Comparison of ENCODE assay signal across 16 cellular contexts in the genomic region with DNA sequence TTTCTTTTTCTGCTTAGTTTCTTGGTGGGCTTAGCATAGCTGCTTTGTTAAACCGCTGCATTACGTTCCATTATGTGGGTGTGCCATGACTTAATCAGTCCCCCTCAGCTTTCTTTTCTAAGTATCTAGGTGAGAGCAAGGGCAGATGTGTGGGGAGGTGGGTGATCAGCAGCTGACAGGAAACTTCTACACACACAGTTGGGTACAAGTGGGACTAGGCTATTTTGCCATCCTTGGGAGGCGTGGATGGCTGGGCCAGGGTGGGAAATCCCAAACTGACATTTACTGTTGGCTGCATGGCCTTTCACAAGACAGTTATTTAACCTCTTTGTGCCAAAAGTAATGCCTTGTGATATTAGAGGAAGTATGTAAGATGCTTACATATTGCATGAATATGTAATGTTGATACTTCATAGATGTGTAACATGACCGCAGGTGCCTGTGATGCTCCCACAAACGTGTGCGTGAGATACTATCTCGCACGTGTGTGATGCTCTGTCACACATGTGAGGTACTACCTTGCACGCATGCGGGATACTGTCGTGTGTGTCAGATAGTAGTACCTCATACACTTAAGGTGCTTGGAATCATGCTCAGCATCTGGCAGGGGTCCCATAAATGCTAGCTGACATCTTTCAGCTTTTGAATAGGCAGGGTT.
A peak's percentile ranks its signal among the peaks of the same experiment; 100 is the strongest.
DNase-seq lines count a peak whose midpoint lies in the region; ATAC-seq and TF ChIP-seq lines count a peak whose summit lies in the region.
"Had no signal": no experiment of that assay in that cellular context is flagged by ENCODE, and none has a peak within 500 bp of the region (broad histone marks: within the 10 kb centered on the region; RNA-seq: fewer than 3 reads in every experiment).

No MANE protein-coding gene starts in this region.

- no peaks in the 10 kb centered on the region for H4K20me1 ChIP-seq in OCI-LY3 (ENCODE audit: insufficient read depth, low read length)

- TF ChIP-seq EP300 in sigmoid colon (IDR thresholded peaks at IDR 0.05), result no peak

- no peaks in the 10 kb centered on the region for H3K36me3 ChIP-seq in HEK293 (ENCODE audit: control insufficient read depth in 2 of 2, insufficient read depth in 1 of 2, low read length in 2 of 2)
- no peaks in the 10 kb centered on the region for H3K36me3 ChIP-seq in OCI-LY3 (replicated peaks; ENCODE audit: low read depth, low read length)
- no peaks in the 10 kb centered on the region for H3K36me3 ChIP-seq in sigmoid colon
- no peaks in the 10 kb centered on the region for H3K36me3 ChIP-seq in SJCRH30
- no peaks in the 10 kb centered on the region for H3K36me3 ChIP-seq in CD4-positive, alpha-beta memory T cell (ENCODE audit: insufficient read depth, low read length)
- H3K36me3 ChIP-seq: SJSA1 had no signal

- DNase-seq in islet precursor cell (peak; percentile 29), sigmoid colon (peak; percentile 27), SJCRH30 (no peak)
- no peak for DNase-seq in CD4-positive, alpha-beta memory T cell
- DNase-seq: COR-L47, DMS153, Kasumi-1, NCI-H1105 treated with DMSO at 0.1 percent for 48 hours, NCI-H1694 treated with DMSO at 0.1 percent for 48 hours, NCI-H345 had no signal

- ATAC-seq in GM18867 (IDR thresholded peaks at IDR 0.05; ENCODE audit: unreplicated experiment), result no peak
- no peak for ATAC-seq in GM18511 (IDR thresholded peaks at IDR 0.05; ENCODE audit: unreplicated experiment)

- no peak overlapping the region for H3K9ac ChIP-seq in OCI-LY3 (ENCODE audit: low read length)

- no peaks in the 10 kb centered on the region for H3K9me3 ChIP-seq in HEK293 (ENCODE audit: control insufficient read depth, insufficient read depth, low read depth, low read length)
- H3K9me3 ChIP-seq in OCI-LY3 (ENCODE audit: insufficient read depth, low read length), result no peaks in the 10 kb centered on the region
- H3K9me3 ChIP-seq in sigmoid colon, result no peaks in the 10 kb centered on the region
- no peaks in the 10 kb centered on the region for H3K9me3 ChIP-seq in SJCRH30 (replicated peaks)
- H3K9me3 ChIP-seq in CD4-positive, alpha-beta memory T cell (ENCODE audit: control insufficient read depth in 1 of 2, low read length in 2 of 2), result no peaks in the 10 kb centered on the region
- H3K9me3 ChIP-seq: SJSA1 had no signal

- H3K27me3 ChIP-seq in OCI-LY3 (ENCODE audit: low read depth, low read length) (no peaks in the 10 kb centered on the region), sigmoid colon (no peaks in the 10 kb centered on the region), SJCRH30 (no peaks in the 10 kb centered on the region)
- no peaks in the 10 kb centered on the region for H3K27me3 ChIP-seq in CD4-positive, alpha-beta memory T cell (ENCODE audit: insufficient read depth, low read length)
- H3K27me3 ChIP-seq: SJSA1 had no signal

- peak overlapping the region; percentile 21 for H3K4me2 ChIP-seq in OCI-LY3 (ENCODE audit: low read length)

- no peaks in the 10 kb centered on the region for H3K79me2 ChIP-seq in OCI-LY3 (ENCODE audit: low read length)

- H3K27me3 Mint-ChIP-seq in CD4-positive, alpha-beta memory T cell, result no peaks in the 10 kb centered on the region

- no peak overlapping the region for H3K27ac Mint-ChIP-seq in CD4-positive, alpha-beta memory T cell

- peaks cover 8 to 28% (median 15%) of the 10 kb centered on the region in 4 donors for H3K4me1 Mint-ChIP-seq in CD4-positive, alpha-beta memory T cell

- CTCF ChIA-PET in HEK293 (lab: Yijun Ruan, JAX), result no interaction called here
- CTCF ChIA-PET in CD4-positive, alpha-beta memory T cell (lab: Charles Lee; ENCODE audit: partially characterized antibody), result no interaction called here

- intact Hi-C loops in sigmoid colon (cut with DNase I), result no loop called here
- intact Hi-C loops in CD4-positive, alpha-beta memory T cell (cut with micrococcal nuclease), result no loop called here

- POLR2A ChIA-PET in HEK293 (lab: Yijun Ruan, JAX), result no interaction called here
- POLR2A ChIA-PET in CD4-positive, alpha-beta memory T cell (lab: Charles Lee; ENCODE audit: partially characterized antibody), result no interaction called here

- H3K9me3 Mint-ChIP-seq in CD4-positive, alpha-beta memory T cell, result no peaks in the 10 kb centered on the region

- no peak for TF ChIP-seq POLR2A in sigmoid colon (IDR thresholded peaks at IDR 0.05)

- H2AFZ ChIP-seq in OCI-LY3 (ENCODE audit: low read depth, low read length), result peak overlapping the region; percentile 20; the same call in 1 of the 2 replicates

- H3K36me3 Mint-ChIP-seq in CD4-positive, alpha-beta memory T cell, result no peaks in the 10 kb centered on the region

- TF ChIP-seq CTCF in HEK293 (tag by site-specific recombination; IDR thresholded peaks at IDR 0.05) (no peak), OCI-LY3 (IDR thresholded peaks at IDR 0.05; ENCODE audit: low read depth, low read length) (no peak), sigmoid colon (IDR thresholded peaks at IDR 0.05) (no peak)

- WGBS in sigmoid colon, 2 donors, result 93 to 96% methylated on average over 11 of the region's 11 CpGs

- H3K4me1 ChIP-seq in HEK293 (ENCODE audit: control insufficient read depth, insufficient read depth, low read length) (peaks cover 14% of the 10 kb centered on the region), OCI-LY3 (ENCODE audit: low read length) (peaks cover 17% of the 10 kb centered on the region), sigmoid colon (peaks cover 0 to 54% (median 50%) of the 10 kb centered on the region in 4 donors), SJCRH30 (peaks cover 11% of the 10 kb centered on the region; the same call in 1 of the 2 replicates)
- H3K4me1 ChIP-seq in CD4-positive, alpha-beta memory T cell (ENCODE audit: insufficient read depth, low read length), result peaks cover 14% of the 10 kb centered on the region

- H3K27ac ChIP-seq in HEK293 (ENCODE audit: extremely low read depth, low read depth, low read length) (no peak overlapping the region), OCI-LY3 (ENCODE audit: low read length) (no peak overlapping the region), sigmoid colon (no peak overlapping the region), SJCRH30 (no peak overlapping the region)
- no peak overlapping the region for H3K27ac ChIP-seq in CD4-positive, alpha-beta memory T cell (ENCODE audit: low read depth, low read length)
- H3K27ac ChIP-seq: SJSA1 had no signal

- H3K4me3 ChIP-seq in HEK293 (ENCODE audit: low read depth, low read length) (no peak overlapping the region), OCI-LY3 (ENCODE audit: low read length) (no peak overlapping the region), sigmoid colon (no peak overlapping the region), SJCRH30 (no peak overlapping the region)
- no peak overlapping the region for H3K4me3 ChIP-seq in CD4-positive, alpha-beta memory T cell (ENCODE audit: low read length in 2 of 2)
- H3K4me3 ChIP-seq: SJSA1 had no signal

- peak overlapping the region in 1 of 8 donors; percentile 22 for H3K4me3 Mint-ChIP-seq in CD4-positive, alpha-beta memory T cell
- H3K4me3 Mint-ChIP-seq: CD14-positive monocyte had no signal

TF ChIP-seq in HEK293, 187 proteins besides CTCF, POLR2A, EP300 and RAD21:
- TF ChIP-seq ZNF174 (tag by site-specific recombination; IDR thresholded peaks at IDR 0.05) (no peak), ZFHX2 (tag by site-specific recombination; conservative IDR thresholded peaks at IDR 0.05) (0 out of 2 replicates have a peak, but pooled peaks have one; percentile 11), EGR2 (tag by site-specific recombination; IDR thresholded peaks at IDR 0.05; ENCODE audit: low read depth) (0 out of 2 replicates have a peak, but pooled peaks have one; percentile 6), ZNF658 (tag by site-specific recombination; IDR thresholded peaks at IDR 0.05) (no peak), ZNF76 (tag by site-specific recombination; IDR thresholded peaks at IDR 0.05; ENCODE audit: borderline replicate concordance, low read depth) (no peak), ZNF837 (tag by site-specific recombination; IDR thresholded peaks at IDR 0.05) (no peak), SP3 (tag by site-specific recombination; IDR thresholded peaks at IDR 0.05) (no peak), ZNF335 (tag by site-specific recombination; conservative IDR thresholded peaks at IDR 0.05) (no peak), ZNF324 (tag by site-specific recombination; IDR thresholded peaks at IDR 0.05) (no peak)

Comparison
In these comparisons a context has a peak if more than half of its experiments do, and no peak if none do; other contexts are left out.
1. DNase-seq: peak in islet precursor cell (single experiment) and sigmoid colon (single experiment); none in SJCRH30 (0 of 2) and CD4-positive, alpha-beta memory T cell (0 of 5).